In the genomic region with DNA sequence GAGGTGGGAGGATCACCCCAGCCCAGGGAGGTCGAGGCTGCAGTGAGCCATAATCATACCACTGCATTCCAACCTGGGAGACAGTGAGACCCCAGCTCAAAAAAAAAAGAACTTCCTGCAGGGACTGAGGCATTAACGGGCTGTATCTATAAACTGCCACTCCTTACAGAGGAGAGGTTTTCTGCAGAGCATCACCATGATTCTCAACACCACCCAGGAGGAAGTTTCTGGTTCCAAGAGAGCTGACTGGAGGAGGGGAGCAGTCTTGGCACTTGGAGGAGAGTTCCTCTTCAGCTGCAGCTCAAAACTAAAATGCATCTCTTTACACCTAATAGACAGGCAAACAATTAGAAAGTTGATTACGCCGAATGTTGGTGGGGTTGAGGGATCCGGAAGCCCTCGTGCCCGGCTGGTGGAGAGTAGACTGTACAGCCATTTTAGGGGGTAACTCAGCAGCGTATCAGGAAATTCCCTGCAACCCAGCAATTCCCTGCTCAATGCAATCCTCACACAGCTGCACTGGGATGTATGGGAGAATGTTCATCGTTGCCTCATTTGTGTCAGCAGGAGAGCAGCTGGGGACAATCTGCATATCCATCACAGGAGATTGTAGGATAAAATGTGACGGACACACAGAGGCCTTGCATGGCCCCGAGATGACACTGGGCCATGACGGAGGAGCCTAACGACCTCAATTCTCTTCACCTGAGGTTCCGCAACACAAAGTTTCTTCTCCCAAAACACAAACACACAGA, we compare ENCODE assay signal across 12 cellular contexts. TPM values are rescaled to one million over a fixed set of nuclear protein-coding genes. Genes with fewer than 3 reads are reported as not detected.
A peak's percentile ranks its signal among the peaks of the same experiment; 100 is the strongest.
DNase-seq lines count a peak whose midpoint lies in the region; ATAC-seq, FAIRE-seq and TF ChIP-seq lines count a peak whose summit lies in the region.
"Had no signal": no experiment of that assay in that cellular context is flagged by ENCODE, and none has a peak within 500 bp of the region (broad histone marks: within the 10 kb centered on the region; RNA-seq: fewer than 3 reads in every experiment).

No MANE protein-coding gene starts in this region.

- TF ChIP-seq CTCF in CD4-positive, alpha-beta T cell (IDR thresholded peaks at IDR 0.05), result no peak
- TF ChIP-seq CTCF in NB4 (IDR thresholded peaks at IDR 0.05; ENCODE audit: low read depth, low read length) (no peak), coronary artery (IDR thresholded peaks at IDR 0.05) (no peak), pancreas (IDR thresholded peaks at IDR 0.05) (no peak)

- H3K27me3 Mint-ChIP-seq in CD4-positive, alpha-beta T cell, result no peaks in the 10 kb centered on the region
- H3K27me3 Mint-ChIP-seq: central memory CD8-positive, alpha-beta T cell; stimulated activated naive CD8-positive, alpha-beta T cell treated with anti-CD3 and anti-CD28 coated beads, Interleukin-15, amount 100 ng/mL, for 72 hours had no signal

- H3K36me3 ChIP-seq in pancreas, result no peaks in the 10 kb centered on the region

- POLR2A ChIA-PET in CD4-positive, alpha-beta T cell (lab: Charles Lee), result no interaction called here

- 68 to 74% methylated on average over 14 of the region's 14 CpGs for WGBS in pancreas, 2 donors

- H3K27ac ChIP-seq in CD4-positive, alpha-beta T cell (ENCODE audit: low read depth, low read length), result no peak overlapping the region
- H3K27ac ChIP-seq in coronary artery (peak overlapping the region; percentile 92 to 96), pancreas (peak overlapping the region; percentile 22 to 90 (median 48))
- H3K27ac ChIP-seq: KMS-11 had no signal

- no peak for DNase-seq in CD4-positive, alpha-beta T cell
- DNase-seq in NB4 (ENCODE audit: low read depth) (peak; percentile 41), coronary artery (ENCODE audit: low spot score) (no peak), pancreas (no peak), anterior cingulate cortex (lab: John Stamatoyannopoulos, UW) (no peak), 8988T (no peak)
- DNase-seq in central memory CD4-positive, alpha-beta T cell, result no peak
- DNase-seq: stimulated activated naive CD8-positive, alpha-beta T cell treated with anti-CD3 and anti-CD28 coated beads, Interleukin-15, amount 100 ng/mL, for 72 hours had no signal

- peaks cover 90% of the 10 kb centered on the region for H3K4me1 Mint-ChIP-seq in CD4-positive, alpha-beta T cell (ENCODE audit: low read depth)

- no peak for TF ChIP-seq POLR2A in NB4 (IDR thresholded peaks at IDR 0.05; ENCODE audit: extremely low read depth, insufficient read length)

- intact Hi-C loops in CD4-positive, alpha-beta T cell (cut with DNase I, micrococcal nuclease), result no loop called here
- intact Hi-C loops in pancreas (cut with DNase I), result no loop called here

- H3K4me1 ChIP-seq in pancreas, result peaks cover 40 to 79% (median 59%) of the 10 kb centered on the region in 3 donors

- H3K9me3 ChIP-seq in CD4-positive, alpha-beta T cell (ENCODE audit: control insufficient read depth, low read length), result no peaks in the 10 kb centered on the region
- no peaks in the 10 kb centered on the region for H3K9me3 ChIP-seq in pancreas

- FAIRE-seq in pancreas (lab: Jason Lieb, UNC), result no peak
- FAIRE-seq: GM18507 had no signal

- peaks cover 21% of the 10 kb centered on the region for H3K36me3 Mint-ChIP-seq in CD4-positive, alpha-beta T cell (ENCODE audit: low read depth)

- H3K4me3 Mint-ChIP-seq in CD4-positive, alpha-beta T cell, result peak overlapping the region; percentile 15
- H3K4me3 Mint-ChIP-seq: central memory CD8-positive, alpha-beta T cell; stimulated activated naive CD8-positive, alpha-beta T cell treated with anti-CD3 and anti-CD28 coated beads, Interleukin-15, amount 100 ng/mL, for 72 hours had no signal

- CTCF ChIA-PET in CD4-positive, alpha-beta T cell (lab: Charles Lee), result no interaction called here

- H3K27ac Mint-ChIP-seq in CD4-positive, alpha-beta T cell, result peak overlapping the region; percentile 61

- no peak for ATAC-seq in CD4-positive, alpha-beta T cell (ENCODE audit: poor library complexity)
- ATAC-seq in pancreas, result no peak
- no peak for ATAC-seq in HG03457 (IDR thresholded peaks at IDR 0.05; ENCODE audit: unreplicated experiment)
- ATAC-seq: stimulated activated naive CD8-positive, alpha-beta T cell treated with anti-CD3 and anti-CD28 coated beads, Interleukin-15, amount 100 ng/mL, for 72 hours had no signal

- H3K4me3 ChIP-seq in NB4 (ENCODE audit: low read depth, low read length) (no peak overlapping the region), coronary artery (no peak overlapping the region), pancreas (no peak overlapping the region)

- no peaks in the 10 kb centered on the region for H3K9me3 Mint-ChIP-seq in CD4-positive, alpha-beta T cell
- H3K9me3 Mint-ChIP-seq: central memory CD8-positive, alpha-beta T cell; stimulated activated naive CD8-positive, alpha-beta T cell treated with anti-CD3 and anti-CD28 coated beads, Interleukin-15, amount 100 ng/mL, for 72 hours had no signal

- H3K27me3 ChIP-seq in CD4-positive, alpha-beta T cell (ENCODE audit: control insufficient read depth, insufficient read depth, low read length), result no peaks in the 10 kb centered on the region
- no peaks in the 10 kb centered on the region for H3K27me3 ChIP-seq in pancreas

RNA-seq across cellular contexts. Expression of gene ACTN1, which starts 36.6 kb away (rescaled TPM):
- total RNA-seq in CD4-positive, alpha-beta T cell, result 100 to 1,000 TPM; 128 to 143 TPM
- 100 to 1,000 TPM in 2 of 6 donors, 10 to 100 TPM in 4; 41.4 to 133 (median 50.9) TPM for total RNA-seq in pancreas
- polyA plus RNA-seq in pancreas, result 10 to 100 TPM; 24.4 to 47.3 TPM
